8 cellular contexts compared by ENCODE assay signal in the genomic region with DNA sequence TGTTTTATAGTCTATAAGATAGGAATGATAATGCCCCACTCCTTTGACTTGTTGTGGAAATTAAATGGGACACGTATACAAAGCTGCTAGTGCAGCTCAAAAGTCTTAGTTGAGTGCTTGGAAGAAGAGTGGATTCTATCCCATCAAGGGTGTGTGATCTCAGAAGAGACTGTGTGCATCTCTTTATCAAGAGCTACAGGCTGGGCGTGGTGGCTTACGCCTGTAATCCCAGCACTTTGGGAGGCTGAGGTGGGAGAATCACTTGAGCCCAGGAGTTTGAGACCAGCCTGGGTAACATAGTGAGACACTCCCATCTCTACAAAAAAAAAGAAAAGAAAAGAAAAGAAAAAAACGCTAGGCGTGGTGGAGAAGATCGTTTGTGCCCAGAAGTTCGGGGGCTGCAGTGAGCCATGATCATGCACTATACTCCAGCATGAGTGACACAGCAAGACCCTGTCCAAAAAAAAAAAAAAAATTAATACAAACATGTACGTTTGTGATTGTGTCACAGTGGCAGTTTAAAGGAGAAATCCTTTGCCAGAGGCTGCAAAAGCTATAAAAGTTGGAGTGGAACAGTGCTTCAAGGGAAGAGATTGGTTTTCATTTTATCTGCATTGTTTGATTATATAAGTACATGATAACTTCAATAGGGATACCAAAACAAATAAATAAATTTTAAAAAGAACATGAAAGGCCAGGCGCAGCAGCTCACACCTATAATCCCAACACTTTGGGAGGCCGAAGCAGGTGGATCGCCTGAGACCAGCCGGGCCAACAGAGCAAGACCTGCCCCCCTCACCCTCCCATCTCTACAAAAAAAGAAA. TPM values are rescaled to one million over a fixed set of nuclear protein-coding genes. Genes with fewer than 3 reads are reported as not detected.
DNase-seq lines count a peak whose midpoint lies in the region; ATAC-seq and TF ChIP-seq lines count a peak whose summit lies in the region.

No MANE protein-coding gene starts in this region.

- H3K27ac Mint-ChIP-seq in chondrocyte (ENCODE audit: unreplicated experiment) (peak overlapping the region; percentile 51), natural killer cell (peak overlapping the region; percentile 85 to 92)

- H3K9ac ChIP-seq in BLaER1 treated with 17β-estradiol and CSF1 and Interleukin-3, amounts not matched to agents 10 nM and 100 nM, result peak overlapping the region; percentile 83 to 98 (median 92)

- no peaks in the 10 kb centered on the region for H3K36me3 Mint-ChIP-seq in chondrocyte (ENCODE audit: low read depth)
- no peaks in the 10 kb centered on the region for H3K36me3 Mint-ChIP-seq in natural killer cell

- TF ChIP-seq CTCF in chondrocyte (IDR thresholded peaks at IDR 0.05), result no peak
- TF ChIP-seq CTCF in natural killer cell (IDR thresholded peaks at IDR 0.05), result no peak

- peak; percentile 23 for DNase-seq in NAMALWA (ENCODE audit: low spot score)
- no peak for DNase-seq in chondrocyte (ENCODE audit: low spot score)
- no peak for DNase-seq in natural killer cell
- no peak for DNase-seq in NCI-H524 (lab: John Stamatoyannopoulos, UW)
- no peak for DNase-seq in RPMI8226
- DNase-seq in activated CD4-positive, alpha-beta T cell treated with anti-CD3 and anti-CD28 coated beads for 1 hour, result no peak

- H3K4me3 ChIP-seq in BLaER1 treated with 17β-estradiol and CSF1 and Interleukin-3, amounts not matched to agents 10 nM and 100 nM, result peak overlapping the region; percentile 62 to 80 (median 72)

- ATAC-seq in natural killer cell (no peak), HG03280 (IDR thresholded peaks at IDR 0.05; ENCODE audit: unreplicated experiment) (no peak)

- H3K9me3 ChIP-seq in BLaER1 treated with 17β-estradiol and CSF1 and Interleukin-3, amounts not matched to agents 10 nM and 100 nM (replicated peaks in 1 of 11), result no peaks in the 10 kb centered on the region

- peaks cover 0 to 15% (median 10%) of the 10 kb centered on the region in 11 experiments; a peak in 15 of 22 replicates for H3K36me3 ChIP-seq in BLaER1 treated with 17β-estradiol and CSF1 and Interleukin-3, amounts not matched to agents 10 nM and 100 nM

- intact Hi-C loops in natural killer cell (cut with micrococcal nuclease), result no loop called here

- peak overlapping the region; percentile 80 to 98 (median 93); a peak in 20 of 22 replicates for H3K27ac ChIP-seq in BLaER1 treated with 17β-estradiol and CSF1 and Interleukin-3, amounts not matched to agents 10 nM and 100 nM

- H3K4me1 ChIP-seq in BLaER1 treated with 17β-estradiol and CSF1 and Interleukin-3, amounts not matched to agents 10 nM and 100 nM, result peaks cover 24 to 57% (median 48%) of the 10 kb centered on the region in 10 experiments

- H3K27me3 Mint-ChIP-seq in chondrocyte (ENCODE audit: low read depth), result no peaks in the 10 kb centered on the region
- no peaks in the 10 kb centered on the region for H3K27me3 Mint-ChIP-seq in natural killer cell (ENCODE audit: low read depth in 2 of 2)

- no peaks in the 10 kb centered on the region for H4K20me1 ChIP-seq in BLaER1 treated with 17β-estradiol and CSF1 and Interleukin-3, amounts not matched to agents 10 nM and 100 nM

- no peaks in the 10 kb centered on the region for H3K27me3 ChIP-seq in BLaER1 treated with 17β-estradiol and CSF1 and Interleukin-3, amounts not matched to agents 10 nM and 100 nM

- H3K4me3 Mint-ChIP-seq in chondrocyte (ENCODE audit: unreplicated experiment) (peak overlapping the region; percentile 37), natural killer cell (peak overlapping the region; percentile 93)

- peaks cover 21% of the 10 kb centered on the region for H3K4me1 Mint-ChIP-seq in chondrocyte (ENCODE audit: low read depth)
- H3K4me1 Mint-ChIP-seq in natural killer cell, result peaks cover 28 to 31% of the 10 kb centered on the region in 2 donors

- peak overlapping the region; percentile 83 to 93 (median 91) for H3K4me2 ChIP-seq in BLaER1 treated with 17β-estradiol and CSF1 and Interleukin-3, amounts not matched to agents 10 nM and 100 nM

- no peaks in the 10 kb centered on the region for H3K9me3 Mint-ChIP-seq in chondrocyte (ENCODE audit: low read depth)
- no peaks in the 10 kb centered on the region for H3K9me3 Mint-ChIP-seq in natural killer cell

RNA-seq across cellular contexts. Expression of a gene that starts 0.9 kb away (rescaled TPM):
- total RNA-seq in chondrocyte, result 18.6 to 26.1 TPM (median 18.9 TPM) in 3 replicates
- 10 to 100 TPM; 21.9 to 30.6 (median 28.3) TPM for total RNA-seq in natural killer cell

RNA-seq across cellular contexts. Expression of a gene that starts 38.9 kb away (rescaled TPM):
- total RNA-seq in chondrocyte (not detected in 3 replicates), natural killer cell (not detected)
